ENCODE assay signal across 27 cellular contexts in genomic region chr9:95468791-95469190, GRCh38.
"Had no signal": no experiment of that assay in that cellular context is flagged by ENCODE, and none has a peak within 500 bp of the region (broad histone marks: within the 10 kb centered on the region; RNA-seq: fewer than 3 reads in every experiment).

No MANE protein-coding gene starts in this region.

- H3K4me3 ChIP-seq: lower lobe of right lung, spleen, upper lobe of right lung had no signal

- H3K27ac Mint-ChIP-seq: activated CD8-positive, alpha-beta memory T cell treated with anti-CD3 and anti-CD28 coated beads, Interleukin-2, amount 10 ng/mL, durations not matched to agents 7 days and 5 days; activated CD8-positive, alpha-beta T cell treated with anti-CD3 and anti-CD28 coated beads for 36 hours; activated naive CD8-positive, alpha-beta T cell treated with anti-CD3 and anti-CD28 coated beads, Interleukin-2, amount 50 U/mL, for 24 hours; brain; dendritic cell treated with granulocyte-macrophage colony-stimulating factor and Interleukin-4, amounts not matched to agents 40 ng/mL and 50 ng/mL, for 4 days; naive B cell; progenitor cell of endocrine pancreas; T-helper 17 cell had no signal

- H3K27me3 Mint-ChIP-seq: activated CD8-positive, alpha-beta T cell treated with anti-CD3 and anti-CD28 coated beads for 36 hours; activated naive CD8-positive, alpha-beta T cell treated with anti-CD3 and anti-CD28 coated beads, Interleukin-2, amount 50 U/mL, for 24 hours; brain; progenitor cell of endocrine pancreas had no signal

- H3K27ac ChIP-seq: lower lobe of right lung, upper lobe of right lung had no signal

- DNase-seq: activated CD4-positive, alpha-beta T cell treated with anti-CD3 and anti-CD28 coated beads for 48 hours; activated CD8-positive, alpha-beta memory T cell treated with anti-CD3 and anti-CD28 coated beads, Interleukin-2, amount 10 ng/mL, durations not matched to agents 7 days and 5 days; activated CD8-positive, alpha-beta T cell treated with anti-CD3 and anti-CD28 coated beads for 36 hours; activated gamma-delta T cell; activated naive CD4-positive, alpha-beta T cell treated with anti-CD3 and anti-CD28 coated beads, Interleukin-2, amount 50 U/mL, for 16 hours; activated naive CD8-positive, alpha-beta T cell treated with anti-CD3 and anti-CD28 coated beads, Interleukin-2, amount 50 U/mL, for 24 hours; activated T-cell treated with anti-CD3 and anti-CD28 coated beads for 4 hours; anterior cingulate cortex; caudate nucleus; effector CD4-positive, alpha-beta T cell; foreskin melanocyte; lower lobe of right lung; naive B cell; retina; spleen; stimulated activated CD4-positive, alpha-beta T cell treated with anti-CD3 and anti-CD28 coated beads, Interleukin-4, amount 100 ng/mL, for 1 hour; stimulated activated naive CD4-positive, alpha-beta T cell treated with Interleukin-2 at 50 U/mL for 16 hours; SW 1271; T-helper 17 cell; upper lobe of right lung had no signal

- H3K4me3 Mint-ChIP-seq: activated CD8-positive, alpha-beta memory T cell treated with anti-CD3 and anti-CD28 coated beads, Interleukin-2, amount 10 ng/mL, durations not matched to agents 7 days and 5 days; activated CD8-positive, alpha-beta T cell treated with anti-CD3 and anti-CD28 coated beads for 36 hours; activated naive CD8-positive, alpha-beta T cell treated with anti-CD3 and anti-CD28 coated beads, Interleukin-2, amount 50 U/mL, for 24 hours; brain; dendritic cell treated with granulocyte-macrophage colony-stimulating factor and Interleukin-4, amounts not matched to agents 40 ng/mL and 50 ng/mL, for 4 days; naive B cell; neural crest cell; T-helper 17 cell had no signal

- ATAC-seq: activated CD8-positive, alpha-beta memory T cell treated with anti-CD3 and anti-CD28 coated beads, Interleukin-2, amount 10 ng/mL, durations not matched to agents 7 days and 5 days; activated CD8-positive, alpha-beta T cell treated with anti-CD3 and anti-CD28 coated beads for 36 hours; activated naive CD8-positive, alpha-beta T cell treated with anti-CD3 and anti-CD28 coated beads, Interleukin-2, amount 50 U/mL, for 24 hours; esophagus mucosa; left lobe of liver; T-helper 17 cell; upper lobe of right lung had no signal

- H3K9me3 Mint-ChIP-seq: activated CD8-positive, alpha-beta T cell treated with anti-CD3 and anti-CD28 coated beads for 36 hours; activated naive CD8-positive, alpha-beta T cell treated with anti-CD3 and anti-CD28 coated beads, Interleukin-2, amount 50 U/mL, for 24 hours; brain; dendritic cell treated with granulocyte-macrophage colony-stimulating factor and Interleukin-4, amounts not matched to agents 40 ng/mL and 50 ng/mL, for 4 days; naive B cell; neural crest cell had no signal

- H3K9me3 ChIP-seq: lower lobe of right lung, spleen, upper lobe of right lung had no signal

- FAIRE-seq: keratinocyte had no signal

- H3K27me3 ChIP-seq: upper lobe of right lung had no signal
